11 cellular contexts compared by ENCODE assay signal in genomic region chr11:65642014-65642671, GRCh38. TPM values are rescaled to one million over a fixed set of nuclear protein-coding genes. Genes with fewer than 3 reads are reported as not detected.
A peak's percentile ranks its signal among the peaks of the same experiment; 100 is the strongest.
DNase-seq lines count a peak whose midpoint lies in the region; ATAC-seq and TF ChIP-seq lines count a peak whose summit lies in the region.
"Had no signal": no experiment of that assay in that cellular context is flagged by ENCODE, and none has a peak within 500 bp of the region (broad histone marks: within the 10 kb centered on the region; RNA-seq: fewer than 3 reads in every experiment).

No MANE protein-coding gene starts in this region.

- no peaks in the 10 kb centered on the region for H3K9me3 Mint-ChIP-seq in activated T-cell treated with anti-CD3 and anti-CD28 coated beads, Interleukin-2, amount 50 U/mL, for 24 hours
- H3K9me3 Mint-ChIP-seq in activated naive CD8-positive, alpha-beta T cell treated with anti-CD3 and anti-CD28 coated beads for 36 hours, result no peaks in the 10 kb centered on the region

- H3K27ac Mint-ChIP-seq in activated T-cell treated with anti-CD3 and anti-CD28 coated beads, Interleukin-2, amount 50 U/mL, for 24 hours, result peak overlapping the region; percentile 89
- H3K27ac Mint-ChIP-seq in activated naive CD8-positive, alpha-beta T cell treated with anti-CD3 and anti-CD28 coated beads for 36 hours, result peak overlapping the region; percentile 84

- H3K4me1 Mint-ChIP-seq in activated T-cell treated with anti-CD3 and anti-CD28 coated beads, Interleukin-2, amount 50 U/mL, for 24 hours (ENCODE audit: low read depth), result peaks cover 58% of the 10 kb centered on the region
- H3K4me1 Mint-ChIP-seq in activated naive CD8-positive, alpha-beta T cell treated with anti-CD3 and anti-CD28 coated beads for 36 hours, result peaks cover 42% of the 10 kb centered on the region

- H3K4me3 Mint-ChIP-seq in activated T-cell treated with anti-CD3 and anti-CD28 coated beads, Interleukin-2, amount 50 U/mL, for 24 hours, result peak overlapping the region; percentile 93
- H3K4me3 Mint-ChIP-seq in activated naive CD8-positive, alpha-beta T cell treated with anti-CD3 and anti-CD28 coated beads for 36 hours, result peak overlapping the region; percentile 97

- H3K4me3 ChIP-seq in left lung (peak overlapping the region in 1 of 2 donors; percentile 74), thoracic aorta (peak overlapping the region; percentile 37)
- H3K4me3 ChIP-seq: SJSA1 had no signal

- ATAC-seq in left lung (no peak), thoracic aorta (ENCODE audit: insufficient number of reproducible peaks, low FRiP score, low read depth) (no peak), GM18868 (IDR thresholded peaks at IDR 0.05; ENCODE audit: unreplicated experiment) (no peak)

- H3K36me3 ChIP-seq in left lung, result peaks cover 0 to 56% of the 10 kb centered on the region in 2 donors
- H3K36me3 ChIP-seq in thoracic aorta, result peaks cover 18% of the 10 kb centered on the region

- no peak for DNase-seq in activated T-cell treated with anti-CD3 and anti-CD28 coated beads, Interleukin-2, amount 50 U/mL, for 24 hours
- DNase-seq in activated T-cell treated with anti-CD3 and anti-CD28 coated beads, Interleukin-2, amount 50 U/mL, for 1 hour, result no peak
- DNase-seq in activated naive CD8-positive, alpha-beta T cell treated with anti-CD3 and anti-CD28 coated beads for 36 hours, result no peak
- peak in 1 of 2 donors; percentile 79 for DNase-seq in left lung
- DNase-seq in thoracic aorta (ENCODE audit: low spot score), result no peak
- no peak for DNase-seq in SIG-M5 (lab: John Stamatoyannopoulos, UW)
- no peak for DNase-seq in inferior parietal cortex (ENCODE audit: extremely low spot score)
- DNase-seq: mammary epithelial cell, NCI-H2081 treated with DMSO at 0.1 percent for 48 hours had no signal

- H3K4me1 ChIP-seq in left lung (peaks cover 11 to 57% of the 10 kb centered on the region in 2 donors), thoracic aorta (ENCODE audit: control insufficient read depth in 1 of 2, low read depth in 2 of 2) (peaks cover 18 to 35% of the 10 kb centered on the region in 2 donors)

- H3K27me3 ChIP-seq in left lung (no peaks in the 10 kb centered on the region), thoracic aorta (replicated peaks; ENCODE audit: insufficient read depth) (no peaks in the 10 kb centered on the region)
- H3K27me3 ChIP-seq: SJSA1 had no signal

- H3K27ac ChIP-seq in left lung (peak overlapping the region; percentile 84 to 92), thoracic aorta (no peak overlapping the region)
- H3K27ac ChIP-seq: SJSA1 had no signal

- H3K36me3 Mint-ChIP-seq in activated T-cell treated with anti-CD3 and anti-CD28 coated beads, Interleukin-2, amount 50 U/mL, for 24 hours (ENCODE audit: low read depth), result peaks cover 80% of the 10 kb centered on the region
- H3K36me3 Mint-ChIP-seq in activated naive CD8-positive, alpha-beta T cell treated with anti-CD3 and anti-CD28 coated beads for 36 hours, result peaks cover 27% of the 10 kb centered on the region

- intact Hi-C loops in left lung (cut with DNase I), result no loop called here

- H3K9me3 ChIP-seq in left lung (no peaks in the 10 kb centered on the region), thoracic aorta (no peaks in the 10 kb centered on the region)
- H3K9me3 ChIP-seq: SJSA1 had no signal

- H3K27me3 Mint-ChIP-seq in activated T-cell treated with anti-CD3 and anti-CD28 coated beads, Interleukin-2, amount 50 U/mL, for 24 hours, result no peaks in the 10 kb centered on the region
- H3K27me3 Mint-ChIP-seq in activated naive CD8-positive, alpha-beta T cell treated with anti-CD3 and anti-CD28 coated beads for 36 hours, result no peaks in the 10 kb centered on the region

- TF ChIP-seq CTCF in left lung (IDR thresholded peaks at IDR 0.05) (no peak), thoracic aorta (IDR thresholded peaks at IDR 0.05) (no peak)

RNA-seq across cellular contexts. Expression of gene SIPA1, which starts 4.2 kb away (rescaled TPM):
- total RNA-seq in activated naive CD8-positive, alpha-beta T cell treated with anti-CD3 and anti-CD28 coated beads for 36 hours, result 100 to 1,000 TPM; 123 to 127 TPM
- total RNA-seq in left lung, result 100 to 1,000 TPM in 1 of 2 donors, 10 to 100 TPM in 1; 77.3 to 107 TPM
- 10 to 100 TPM; 47.9 to 69.8 TPM for total RNA-seq in thoracic aorta

RNA-seq across cellular contexts. Expression of gene RELA, which starts 20.6 kb away (rescaled TPM):
- 10 to 100 TPM; 69.6 to 71.6 TPM for total RNA-seq in activated naive CD8-positive, alpha-beta T cell treated with anti-CD3 and anti-CD28 coated beads for 36 hours
- 10 to 100 TPM; 56.5 to 67.9 TPM for total RNA-seq in left lung
- total RNA-seq in thoracic aorta, result 10 to 100 TPM; 81.5 to 84.4 TPM

RNA-seq across cellular contexts. Expression of gene PCNX3, which starts 26.6 kb away (rescaled TPM):
- total RNA-seq in activated naive CD8-positive, alpha-beta T cell treated with anti-CD3 and anti-CD28 coated beads for 36 hours, result 10 to 100 TPM; 40.9 to 42.6 TPM
- total RNA-seq in left lung (10 to 100 TPM; 36.7 to 44.5 TPM), thoracic aorta (10 to 100 TPM; 37.5 to 39.5 TPM)

RNA-seq across cellular contexts. Expression of gene MAP3K11, which starts 28.1 kb away (rescaled TPM):
- 10 to 100 TPM; 51.2 to 54.8 TPM for total RNA-seq in activated naive CD8-positive, alpha-beta T cell treated with anti-CD3 and anti-CD28 coated beads for 36 hours
- total RNA-seq in left lung (100 to 1,000 TPM in 1 of 2 donors, 10 to 100 TPM in 1; 74.7 to 100 TPM), thoracic aorta (10 to 100 TPM; 48.3 to 62.8 TPM)

RNA-seq across cellular contexts. Expression of gene KCNK7, which starts 46.5 kb away (rescaled TPM):
- under 1 TPM; 0.37 to 0.62 TPM for total RNA-seq in activated naive CD8-positive, alpha-beta T cell treated with anti-CD3 and anti-CD28 coated beads for 36 hours
- total RNA-seq in left lung (1 to 10 TPM in 1 of 2 donors, not detected in 1; 2.0 TPM), thoracic aorta (under 1 TPM in 1 of 2 donors, not detected in 1; 0.95 TPM)

Comparison
In these comparisons a context has a peak if more than half of its experiments do, and no peak if none do; other contexts are left out.
1. H3K27ac ChIP-seq: peak in left lung (2 of 2); none in thoracic aorta (0 of 2).